Comparison of ENCODE assay signal across 8 cellular contexts in genomic region chr5:149141957-149142851, GRCh38. TPM values are rescaled to one million over a fixed set of nuclear protein-coding genes. Genes with fewer than 3 reads are reported as not detected.
DNase-seq lines count a peak whose midpoint lies in the region; ATAC-seq and TF ChIP-seq lines count a peak whose summit lies in the region.

No MANE protein-coding gene starts in this region.

- peaks cover 29% of the 10 kb centered on the region for H3K27me3 Mint-ChIP-seq in activated T-cell treated with anti-CD3 and anti-CD28 coated beads, Interleukin-2, amount 50 U/mL, for 24 hours
- peaks cover 32% of the 10 kb centered on the region for H3K27me3 Mint-ChIP-seq in activated CD4-positive, alpha-beta memory T cell treated with anti-CD3 and anti-CD28 coated beads, Interleukin-2, amount 10 ng/mL, durations not matched to agents 7 days and 5 days

- TF ChIP-seq POLR2A in prostate gland (IDR thresholded peaks at IDR 0.05), result no peak

- no peak for DNase-seq in activated T-cell treated with anti-CD3 and anti-CD28 coated beads, Interleukin-2, amount 50 U/mL, for 24 hours
- no peak for DNase-seq in activated T-cell treated with anti-CD3 and anti-CD28 coated beads, Interleukin-2, amount 50 U/mL, for 48 hours
- no peak for DNase-seq in activated CD4-positive, alpha-beta memory T cell treated with anti-CD3 and anti-CD28 coated beads, Interleukin-2, amount 10 ng/mL, durations not matched to agents 7 days and 5 days
- DNase-seq in left ventricle myocardium superior (peak; percentile 54), prostate gland (ENCODE audit: low spot score) (no peak), NCI-H1694 (lab: John Stamatoyannopoulos, UW) (no peak)
- DNase-seq in activated CD4-positive, alpha-beta T cell treated with anti-CD3 and anti-CD28 coated beads, Interleukin-2, amount 50 U/mL, for 48 hours, result no peak

- no peaks in the 10 kb centered on the region for H3K27me3 ChIP-seq in prostate gland (replicated peaks; ENCODE audit: insufficient read depth)

- no peaks in the 10 kb centered on the region for H3K9me3 ChIP-seq in prostate gland

- H3K27ac Mint-ChIP-seq in activated T-cell treated with anti-CD3 and anti-CD28 coated beads, Interleukin-2, amount 50 U/mL, for 24 hours, result no peak overlapping the region
- no peak overlapping the region for H3K27ac Mint-ChIP-seq in activated CD4-positive, alpha-beta memory T cell treated with anti-CD3 and anti-CD28 coated beads, Interleukin-2, amount 10 ng/mL, durations not matched to agents 7 days and 5 days

- peaks cover 3% of the 10 kb centered on the region for H3K4me1 Mint-ChIP-seq in activated T-cell treated with anti-CD3 and anti-CD28 coated beads, Interleukin-2, amount 50 U/mL, for 24 hours (ENCODE audit: low read depth)
- H3K4me1 Mint-ChIP-seq in activated CD4-positive, alpha-beta memory T cell treated with anti-CD3 and anti-CD28 coated beads, Interleukin-2, amount 10 ng/mL, durations not matched to agents 7 days and 5 days, result peaks cover 3% of the 10 kb centered on the region

- CTCF ChIA-PET in activated CD4-positive, alpha-beta memory T cell treated with anti-CD3 and anti-CD28 coated beads, Interleukin-2, amount 10 ng/mL, durations not matched to agents 7 days and 5 days (lab: Charles Lee), result interaction anchor here (0.6 to 3.9 kb wide), 28 partner anchors 8 to 692 kb away, joined by 3 to 56 read pairs (median 4); partner anchors contain the start of gene AFAP1L1

- H3K36me3 Mint-ChIP-seq in activated T-cell treated with anti-CD3 and anti-CD28 coated beads, Interleukin-2, amount 50 U/mL, for 24 hours (ENCODE audit: low read depth), result no peaks in the 10 kb centered on the region
- no peaks in the 10 kb centered on the region for H3K36me3 Mint-ChIP-seq in activated CD4-positive, alpha-beta memory T cell treated with anti-CD3 and anti-CD28 coated beads, Interleukin-2, amount 10 ng/mL, durations not matched to agents 7 days and 5 days (ENCODE audit: low read depth)

- H3K36me3 ChIP-seq in prostate gland, result no peaks in the 10 kb centered on the region

- H3K4me1 ChIP-seq in prostate gland (replicated peaks), result no peaks in the 10 kb centered on the region

- H3K27ac ChIP-seq in prostate gland, result peak overlapping the region in 1 of 2 donors; percentile 39

- no peak for TF ChIP-seq CTCF in prostate gland (IDR thresholded peaks at IDR 0.05)

- no peaks in the 10 kb centered on the region for H3K9me3 Mint-ChIP-seq in activated T-cell treated with anti-CD3 and anti-CD28 coated beads, Interleukin-2, amount 50 U/mL, for 24 hours
- H3K9me3 Mint-ChIP-seq in activated CD4-positive, alpha-beta memory T cell treated with anti-CD3 and anti-CD28 coated beads, Interleukin-2, amount 10 ng/mL, durations not matched to agents 7 days and 5 days, result peaks cover 3% of the 10 kb centered on the region

- peak; percentile 76 for ATAC-seq in left ventricle myocardium superior
- ATAC-seq in GM19324 (IDR thresholded peaks at IDR 0.05; ENCODE audit: low FRiP score, unreplicated experiment), result no peak

- 57% methylated on average over 20 of the region's 20 CpGs for WGBS in prostate gland

- peak overlapping the region; percentile 62 to 65 for H3K4me3 ChIP-seq in prostate gland

- intact Hi-C loops in left ventricle myocardium superior (cut with micrococcal nuclease) (loop anchor here (2.0 kb wide), 1 partner anchor 87 kb away; no protein-coding TSS in a partner anchor), prostate gland (cut with DNase I) (loop anchor here (2.0 kb wide), 1 partner anchor 87 kb away; no protein-coding TSS in a partner anchor)

- peak overlapping the region; percentile 56 for H3K4me3 Mint-ChIP-seq in activated T-cell treated with anti-CD3 and anti-CD28 coated beads, Interleukin-2, amount 50 U/mL, for 24 hours
- H3K4me3 Mint-ChIP-seq in activated CD4-positive, alpha-beta memory T cell treated with anti-CD3 and anti-CD28 coated beads, Interleukin-2, amount 10 ng/mL, durations not matched to agents 7 days and 5 days, result peak overlapping the region; percentile 28

- POLR2A ChIA-PET in activated CD4-positive, alpha-beta memory T cell treated with anti-CD3 and anti-CD28 coated beads, Interleukin-2, amount 10 ng/mL, durations not matched to agents 7 days and 5 days (lab: Charles Lee), result interaction anchor here (1.1 kb wide), 1 partner anchor 663 kb away, joined by 3 read pairs; no protein-coding TSS in a partner anchor

RNA-seq across cellular contexts. Expression of gene ABLIM3, which starts 0.9 kb away (rescaled TPM):
- total RNA-seq in activated CD4-positive, alpha-beta memory T cell treated with anti-CD3 and anti-CD28 coated beads, Interleukin-2, amount 10 ng/mL, durations not matched to agents 7 days and 5 days, result under 1 TPM; 0.08 to 0.38 TPM
- total RNA-seq in left ventricle myocardium superior (130 TPM), prostate gland (10 to 100 TPM in 1 of 2 donors, 1 to 10 TPM in 1; 9.0 to 11.7 TPM)

Comparison
In these comparisons a context has a peak if more than half of its experiments do, and no peak if none do; other contexts are left out.
1. RNA of gene ABLIM3, which starts 0.9 kb away (total RNA-seq): 130 TPM in left ventricle myocardium superior (single experiment); 9.0 to 11.7 TPM in prostate gland and 0.08 to 0.38 TPM in activated CD4-positive, alpha-beta memory T cell treated with anti-CD3 and anti-CD28 coated beads, Interleukin-2, amount 10 ng/mL, durations not matched to agents 7 days and 5 days; every median in the first group is over 10 times any median in the second.